In genomic region chr17:49239963-49240362, GRCh38 we compare ENCODE assay signal across 22 cellular contexts. TPM values are rescaled to one million over a fixed set of nuclear protein-coding genes. Genes with fewer than 3 reads are reported as not detected.
"Had no signal": no experiment of that assay in that cellular context is flagged by ENCODE, and none has a peak within 500 bp of the region (broad histone marks: within the 10 kb centered on the region; RNA-seq: fewer than 3 reads in every experiment).

No MANE protein-coding gene starts in this region.

- ATAC-seq: Right ventricle myocardium inferior, SK-N-SH treated with all-trans-retinoic acid at 6 μM for 48 hours had no signal

- H3K4me2 ChIP-seq: PC-9 had no signal

- H3K4me1 ChIP-seq: Peyer's patch, SJCRH30 had no signal

- H3K27ac ChIP-seq: HL-60, PC-9, Peyer's patch, SJCRH30 had no signal

- H3K4me3 ChIP-seq: MG63, PC-9, Peyer's patch, SJCRH30 had no signal

- DNase-seq: KBM-7, MG63, NCI-H1092 treated with DMSO at 0.1 percent for 48 hours, NCI-H1436, NCI-H187, NCI-H2029, NCI-H2081 treated with DMSO at 0.1 percent for 48 hours, NCI-H2171, NCI-H226, NCI-H446, NCI-H510A, NCI-H524 treated with DMSO at 0.1 percent for 48 hours, NCI-H69, NCI-H774, PC-9, Peyer's patch, SHP77 treated with DMSO at 0.1 percent for 48 hours, SJCRH30 had no signal

- H3K36me3 ChIP-seq: MG63, Peyer's patch, SJCRH30 had no signal

- H3K9me3 ChIP-seq: MG63, Peyer's patch, SJCRH30 had no signal

- H2AFZ ChIP-seq: PC-9 had no signal

- H3K27me3 ChIP-seq: MG63, Peyer's patch, SJCRH30 had no signal

RNA-seq across cellular contexts. Expression of gene PHOSPHO1, which starts 9.4 kb away (rescaled TPM):
- total RNA-seq: OCI-LY7, PC-9, Peyer's patch, SJCRH30 had no signal

RNA-seq across cellular contexts. Expression of gene ABI3, which starts 29.5 kb away (rescaled TPM):
- total RNA-seq: PC-9 had no signal
